9 cellular contexts compared by ENCODE assay signal in genomic region chr4:175891863-175892262, GRCh38.
DNase-seq lines count a peak whose midpoint lies in the region; ATAC-seq and TF ChIP-seq lines count a peak whose summit lies in the region.
"Had no signal": no experiment of that assay in that cellular context is flagged by ENCODE, and none has a peak within 500 bp of the region (broad histone marks: within the 10 kb centered on the region; RNA-seq: fewer than 3 reads in every experiment).

No MANE protein-coding gene starts in this region.

- intact Hi-C loops in left lung (cut with DNase I) = no loop called here

- no peaks in the 10 kb centered on the region for H3K36me3 ChIP-seq in left lung

- H3K9me3 ChIP-seq in left lung = peaks cover 0 to under 1% of the 10 kb centered on the region in 2 donors

- H3K4me3 ChIP-seq in left lung = no peak overlapping the region
- H3K4me3 ChIP-seq: K562 had no signal

- no peaks in the 10 kb centered on the region for H3K4me1 ChIP-seq in left lung

- peak; percentile 42 for ATAC-seq in HG03565 (IDR thresholded peaks at IDR 0.05; ENCODE audit: unreplicated experiment)
- ATAC-seq in left lung = peak; percentile 68
- ATAC-seq in HG03039 (IDR thresholded peaks at IDR 0.05; ENCODE audit: unreplicated experiment) = no peak
- ATAC-seq: K562 had no signal

- DNase-seq in GM03348 (ENCODE audit: low spot score) = peak; percentile 27
- peak; percentile 46 for DNase-seq in SW480 (ENCODE audit: low spot score)
- DNase-seq in left lung = no peak
- no peak for DNase-seq in activated T-cell treated with anti-CD3 and anti-CD28 coated beads, Interleukin-2, amount 50 U/mL, for 48 hours
- no peak for DNase-seq in activated effector memory CD4-positive, alpha-beta T cell treated with Interleukin-2 at 50 U/mL for 16 hours
- DNase-seq in HK-2 (ENCODE audit: unreplicated experiment) = no peak

- H3K27ac ChIP-seq in left lung = no peak overlapping the region

- TF ChIP-seq CTCF in left lung (IDR thresholded peaks at IDR 0.05) = peak in 1 of 2 donors; percentile 14

- H3K27me3 ChIP-seq in left lung = no peaks in the 10 kb centered on the region

Comparison
In these comparisons a context has a peak if more than half of its experiments do, and no peak if none do; other contexts are left out.
1. DNase-seq: peak in GM03348 (single experiment) and SW480 (single experiment); none in left lung (0 of 2), activated T-cell treated with anti-CD3 and anti-CD28 coated beads, Interleukin-2, amount 50 U/mL, for 48 hours (0 of 2), activated effector memory CD4-positive, alpha-beta T cell treated with Interleukin-2 at 50 U/mL for 16 hours (single experiment) and HK-2 (single experiment).